ENCODE assay signal across 15 cellular contexts in genomic region chr12:104568881-104569280, GRCh38.
DNase-seq lines count a peak whose midpoint lies in the region; ATAC-seq and TF ChIP-seq lines count a peak whose summit lies in the region.
"Had no signal": no experiment of that assay in that cellular context is flagged by ENCODE, and none has a peak within 500 bp of the region (broad histone marks: within the 10 kb centered on the region; RNA-seq: fewer than 3 reads in every experiment).

No MANE protein-coding gene starts in this region.

- DNase-seq in CD4-positive, alpha-beta T cell = no peak
- DNase-seq in HL-60 (ENCODE audit: low read depth in 1 of 2, low spot score in 1 of 2) = no peak
- DNase-seq in activated CD4-positive, alpha-beta memory T cell treated with anti-CD3 and anti-CD28 coated beads for 36 hours = no peak
- no peak for DNase-seq in naive B cell
- DNase-seq: brain microvascular endothelial cell, DMS 273 treated with DMSO at 0.1 percent for 48 hours, left lung, mucosa of descending colon, NCI-H146, NCI-H2227 treated with DMSO at 0.1 percent for 48 hours, SW 1271, testis had no signal

- intact Hi-C loops in CD4-positive, alpha-beta T cell (cut with DNase I, micrococcal nuclease) = loop anchor here in 1 of 2 experiments (2.0 kb wide), 1 partner anchor 112 kb away; the partner anchor contains the start of gene CHST11
- intact Hi-C loops in activated CD4-positive, alpha-beta memory T cell treated with anti-CD3 and anti-CD28 coated beads for 36 hours (cut with micrococcal nuclease) = loop anchor here (1.0 to 5.0 kb wide), 3 partner anchors 8 to 110 kb away; no protein-coding TSS in a partner anchor

- H3K27me3 Mint-ChIP-seq in CD4-positive, alpha-beta T cell = no peaks in the 10 kb centered on the region
- no peaks in the 10 kb centered on the region for H3K27me3 Mint-ChIP-seq in activated CD4-positive, alpha-beta memory T cell treated with anti-CD3 and anti-CD28 coated beads for 36 hours
- H3K27me3 Mint-ChIP-seq in naive B cell = no peaks in the 10 kb centered on the region

- H3K27me3 ChIP-seq in CD4-positive, alpha-beta T cell (ENCODE audit: control insufficient read depth, insufficient read depth, low read length) = no peaks in the 10 kb centered on the region
- no peaks in the 10 kb centered on the region for H3K27me3 ChIP-seq in HL-60 (ENCODE audit: insufficient read depth, poor library complexity, severe bottlenecking)
- H3K27me3 ChIP-seq: brain microvascular endothelial cell, left lung, testis had no signal

- peaks cover 37% of the 10 kb centered on the region for H3K36me3 Mint-ChIP-seq in CD4-positive, alpha-beta T cell (ENCODE audit: low read depth)
- peaks cover 26% of the 10 kb centered on the region for H3K36me3 Mint-ChIP-seq in activated CD4-positive, alpha-beta memory T cell treated with anti-CD3 and anti-CD28 coated beads for 36 hours
- H3K36me3 Mint-ChIP-seq in naive B cell = peaks cover 2 to 13% of the 10 kb centered on the region in 2 donors

- TF ChIP-seq POLR2A in GM18505 (IDR thresholded peaks at IDR 0.05; ENCODE audit: borderline replicate concordance, extremely low read depth, insufficient read depth, insufficient read length) = no peak

- no peak overlapping the region for H3K27ac ChIP-seq in CD4-positive, alpha-beta T cell (ENCODE audit: low read depth, low read length)
- H3K27ac ChIP-seq in HL-60 (replicated peaks) = peak overlapping the region; percentile 85
- H3K27ac ChIP-seq: brain microvascular endothelial cell, testis had no signal

- peaks cover 61% of the 10 kb centered on the region for H3K4me1 Mint-ChIP-seq in CD4-positive, alpha-beta T cell (ENCODE audit: low read depth)
- peaks cover 63% of the 10 kb centered on the region for H3K4me1 Mint-ChIP-seq in activated CD4-positive, alpha-beta memory T cell treated with anti-CD3 and anti-CD28 coated beads for 36 hours (ENCODE audit: low read depth)
- peaks cover 51 to 81% (median 75%) of the 10 kb centered on the region in 3 donors for H3K4me1 Mint-ChIP-seq in naive B cell

- H3K27ac Mint-ChIP-seq in CD4-positive, alpha-beta T cell = peak overlapping the region; percentile 71
- peak overlapping the region; percentile 46 for H3K27ac Mint-ChIP-seq in activated CD4-positive, alpha-beta memory T cell treated with anti-CD3 and anti-CD28 coated beads for 36 hours
- H3K27ac Mint-ChIP-seq in naive B cell = peak overlapping the region; percentile 93 to 100 (median 96)

- H3K9me3 Mint-ChIP-seq in CD4-positive, alpha-beta T cell = no peaks in the 10 kb centered on the region
- H3K9me3 Mint-ChIP-seq in activated CD4-positive, alpha-beta memory T cell treated with anti-CD3 and anti-CD28 coated beads for 36 hours = peaks cover 14% of the 10 kb centered on the region
- H3K9me3 Mint-ChIP-seq in naive B cell = peaks cover 0 to 9% (median 6%) of the 10 kb centered on the region in 7 donors

- CTCF ChIA-PET in CD4-positive, alpha-beta T cell (lab: Charles Lee) = interaction anchor here (1.0 to 3.9 kb wide), 3 partner anchors 10 to 187 kb away, joined by 3 to 13 read pairs (median 5); no protein-coding TSS in a partner anchor
- CTCF ChIA-PET in activated CD4-positive, alpha-beta memory T cell treated with anti-CD3 and anti-CD28 coated beads for 36 hours (lab: Charles Lee) = interaction anchor here (0.8 to 2.3 kb wide), 9 partner anchors 11 to 221 kb away, joined by 3 to 11 read pairs (median 3); no protein-coding TSS in a partner anchor

- no peak for ATAC-seq in CD4-positive, alpha-beta T cell (ENCODE audit: poor library complexity)
- ATAC-seq in naive B cell (ENCODE audit: low read depth in 2 of 2) (no peak), HG03571 (IDR thresholded peaks at IDR 0.05; ENCODE audit: unreplicated experiment) (no peak), GM18520 (IDR thresholded peaks at IDR 0.05; ENCODE audit: unreplicated experiment) (no peak), GM18505 (IDR thresholded peaks at IDR 0.05; ENCODE audit: unreplicated experiment) (no peak)

- POLR2A ChIA-PET in CD4-positive, alpha-beta T cell (lab: Charles Lee) = interaction anchor here (0.9 to 2.8 kb wide), 7 partner anchors 11 to 539 kb away, joined by 3 to 9 read pairs (median 4); partner anchors contain the start of genes CHST11 and WASHC4
- POLR2A ChIA-PET in activated CD4-positive, alpha-beta memory T cell treated with anti-CD3 and anti-CD28 coated beads for 36 hours (lab: Charles Lee) = interaction anchor here (0.6 to 2.1 kb wide), 7 partner anchors 11 to 119 kb away, joined by 3 to 6 read pairs (median 3); partner anchors contain the start of gene CHST11

- no peak overlapping the region for H3K4me3 ChIP-seq in HL-60 (replicated peaks; ENCODE audit: insufficient read depth, low read length)
- H3K4me3 ChIP-seq: left lung, mucosa of descending colon, testis had no signal

- H3K4me3 Mint-ChIP-seq in CD4-positive, alpha-beta T cell = peak overlapping the region; percentile 21
- H3K4me3 Mint-ChIP-seq in activated CD4-positive, alpha-beta memory T cell treated with anti-CD3 and anti-CD28 coated beads for 36 hours = no peak overlapping the region
- peak overlapping the region in 3 of 8 donors; percentile 23 to 85 (median 85) for H3K4me3 Mint-ChIP-seq in naive B cell

- TF ChIP-seq CTCF in CD4-positive, alpha-beta T cell (IDR thresholded peaks at IDR 0.05) = no peak
- no peak for TF ChIP-seq CTCF in HL-60 (IDR thresholded peaks at IDR 0.05; ENCODE audit: insufficient read depth, low read length)

- H3K9me3 ChIP-seq in CD4-positive, alpha-beta T cell (ENCODE audit: control insufficient read depth, low read length) = no peaks in the 10 kb centered on the region
- H3K9me3 ChIP-seq: left lung, mucosa of descending colon, testis had no signal

Comparison
In these comparisons a context has a peak if more than half of its experiments do, and no peak if none do; other contexts are left out.
1. H3K27ac Mint-ChIP-seq: peak in every context shown above with its lines; median percentile 96 in naive B cell; 71 in CD4-positive, alpha-beta T cell; 46 in activated CD4-positive, alpha-beta memory T cell treated with anti-CD3 and anti-CD28 coated beads for 36 hours.